Comparison of ENCODE assay signal across 22 cellular contexts in genomic region chr17:18962494-18962815, GRCh38. TPM values are rescaled to one million over a fixed set of nuclear protein-coding genes. Genes with fewer than 3 reads are reported as not detected.
DNase-seq lines count a peak whose midpoint lies in the region; ATAC-seq and TF ChIP-seq lines count a peak whose summit lies in the region.
"Had no signal": no experiment of that assay in that cellular context is flagged by ENCODE, and none has a peak within 500 bp of the region (broad histone marks: within the 10 kb centered on the region; RNA-seq: fewer than 3 reads in every experiment).

No MANE protein-coding gene starts in this region.

- H3K27ac ChIP-seq in RWPE1 (0 out of 2 replicates have a peak overlapping the region, but pooled peaks have one; percentile 1), hepatocyte (peak overlapping the region; percentile 60)

- H2AFZ ChIP-seq in hepatocyte = no peak overlapping the region

- H3K79me2 ChIP-seq in hepatocyte = no peaks in the 10 kb centered on the region

- intact Hi-C loops in posterior vena cava (cut with DNase I) = no loop called here

- H3K4me2 ChIP-seq in hepatocyte (no peak overlapping the region), skeletal muscle satellite cell (ENCODE audit: low read length) (no peak overlapping the region)

- WGBS in hepatocyte (ENCODE audit: low lambda C conversion rate, missing lambda C conversion rate) = 66% methylated on average over 6 of the region's 6 CpGs

- H4K20me1 ChIP-seq in hepatocyte (ENCODE audit: insufficient read depth, poor library complexity, severe bottlenecking) = no peaks in the 10 kb centered on the region

- no peaks in the 10 kb centered on the region for H3K36me3 ChIP-seq in H7 (replicated peaks; ENCODE audit: control insufficient read depth, insufficient read depth, low read length)
- H3K36me3 ChIP-seq in hepatocyte (replicated peaks; ENCODE audit: insufficient read depth, low read depth) = no peaks in the 10 kb centered on the region
- no peaks in the 10 kb centered on the region for H3K36me3 ChIP-seq in skeletal muscle satellite cell (ENCODE audit: insufficient read depth, low read length)
- H3K36me3 ChIP-seq: BE2C had no signal

- H3K4me1 ChIP-seq in hepatocyte (ENCODE audit: insufficient read depth) (peaks cover 12% of the 10 kb centered on the region), skeletal muscle satellite cell (ENCODE audit: control insufficient read depth, insufficient read depth, low read length) (peaks cover 29% of the 10 kb centered on the region)
- H3K4me1 ChIP-seq: BE2C had no signal

- TF ChIP-seq CTCF in RWPE1 (conservative IDR thresholded peaks at IDR 0.05; ENCODE audit: low read depth) (no peak), hepatocyte (IDR thresholded peaks at IDR 0.05; ENCODE audit: poor library complexity) (no peak)

- no peak overlapping the region for H3K4me3 ChIP-seq in H7 (ENCODE audit: insufficient read depth, low read depth, low read length)
- H3K4me3 ChIP-seq in hepatocyte = no peak overlapping the region
- no peak overlapping the region for H3K4me3 ChIP-seq in skeletal muscle satellite cell (ENCODE audit: low read length)

- CTCF ChIA-PET in RWPE1 (lab: Yijun Ruan, JAX) = interaction anchor here (1.6 kb wide), 1 partner anchor 13 kb away, joined by 7 read pairs; no protein-coding TSS in a partner anchor

- peak; percentile 32 for DNase-seq in H7
- no peak for DNase-seq in RWPE1 (ENCODE audit: low spot score)
- no peak for DNase-seq in hepatocyte (ENCODE audit: low spot score)
- no peak for DNase-seq in middle frontal gyrus (ENCODE audit: extremely low spot score, low spot score)
- no peak for DNase-seq in posterior vena cava (ENCODE audit: low spot score)
- DNase-seq: activated B cell treated with CpG ODN at 0.5 μM for 24 hours, amygdala, BE2C, NCI-H1417, NCI-H526 treated with DMSO at 0.1 percent for 48 hours, occipital lobe, SHP77 treated with DMSO at 0.1 percent for 48 hours, substantia nigra had no signal

- H3K9ac ChIP-seq in skeletal muscle satellite cell (ENCODE audit: low read depth, low read length) = peak overlapping the region; percentile 52

- POLR2A ChIA-PET in RWPE1 (lab: Yijun Ruan, JAX; ENCODE audit: low non-redundant PET) = no interaction called here

- H3K9me2 ChIP-seq in hepatocyte (replicated peaks; ENCODE audit: insufficient read depth) = no peaks in the 10 kb centered on the region

- H3K9me3 ChIP-seq in hepatocyte (ENCODE audit: low read depth) = no peaks in the 10 kb centered on the region
- no peaks in the 10 kb centered on the region for H3K9me3 ChIP-seq in skeletal muscle satellite cell (replicated peaks; ENCODE audit: low read length)
- H3K9me3 ChIP-seq: BE2C had no signal

- no peak for ATAC-seq in GM18907 (IDR thresholded peaks at IDR 0.05; ENCODE audit: unreplicated experiment)
- ATAC-seq: sciatic nerve had no signal

- H3K27me3 ChIP-seq in H7 (ENCODE audit: control insufficient read depth, insufficient read depth, low read length) (no peaks in the 10 kb centered on the region), hepatocyte (no peaks in the 10 kb centered on the region), skeletal muscle satellite cell (ENCODE audit: control insufficient read depth, insufficient read depth, low read length) (peaks cover 2% of the 10 kb centered on the region)
- H3K27me3 ChIP-seq: BE2C had no signal

RNA-seq across cellular contexts. Expression of gene SLC5A10, which starts 10.5 kb away (rescaled TPM):
- not detected in 2 replicates for total RNA-seq in H7 (2014; rRNA removed; shearing (Covaris generic))
- not detected in 2 replicates for total RNA-seq in hepatocyte
- polyA plus RNA-seq in hepatocyte = 0.22 TPM in 1 of 2 replicates, not detected in the other
- total RNA-seq in skeletal muscle satellite cell (2012; rRNA removed) = not detected in 2 replicates
- not detected for total RNA-seq in posterior vena cava
- total RNA-seq: activated B cell treated with CpG ODN at 0.5 μM for 24 hours; activated CD8-positive, alpha-beta memory T cell treated with anti-CD3 and anti-CD28 coated beads for 36 hours; chondrocyte; fibroblast of villous mesenchyme; HT1080; kidney epithelial cell; occipital lobe; OCI-LY7; sciatic nerve had no signal

RNA-seq across cellular contexts. Expression of gene FAM83G, which starts 42.1 kb away (rescaled TPM):
- total RNA-seq in H7 (2014; rRNA removed; shearing (Covaris generic)) = 40.6 and 44.8 TPM in 2 replicates
- total RNA-seq in hepatocyte = 19.3 and 25.4 TPM in 2 replicates
- polyA plus RNA-seq in hepatocyte = 13.9 and 14.7 TPM in 2 replicates
- total RNA-seq in skeletal muscle satellite cell (2012; rRNA removed) = 9.2 and 12.7 TPM in 2 replicates
- total RNA-seq in posterior vena cava = 10 to 100 TPM in 1 of 2 donors, 1 to 10 TPM in 1; 2.8 to 10.9 TPM
